Comparison of ENCODE assay signal across 8 cellular contexts in genomic region chrX:112718755-112719154, GRCh38. TPM values are rescaled to one million over a fixed set of nuclear protein-coding genes. Genes with fewer than 3 reads are reported as not detected.
"Had no signal": no experiment of that assay in that cellular context is flagged by ENCODE, and none has a peak within 500 bp of the region (broad histone marks: within the 10 kb centered on the region; RNA-seq: fewer than 3 reads in every experiment).

No MANE protein-coding gene starts in this region.

RNA-seq across cellular contexts. Expression of gene LHFPL1, which starts 39.0 kb away (rescaled TPM):
- total RNA-seq: activated T-helper 2 cell treated with anti-CD3 and anti-CD28 coated beads, Interferon-gamma antibody, Interleukin-2, Interleukin-4, amounts not matched to agents 10 μg/mL and 5 μg/mL and 100 μg/mL, durations not matched to agents 14 hours and 24 hours and 36 hours; bronchial epithelial cell; colonic mucosa; left ventricle myocardium inferior; mesenteric fat pad; mucosa of gallbladder; omental fat pad; tibial nerve had no signal
